Comparison of ENCODE assay signal across 8 cellular contexts in the genomic region with DNA sequence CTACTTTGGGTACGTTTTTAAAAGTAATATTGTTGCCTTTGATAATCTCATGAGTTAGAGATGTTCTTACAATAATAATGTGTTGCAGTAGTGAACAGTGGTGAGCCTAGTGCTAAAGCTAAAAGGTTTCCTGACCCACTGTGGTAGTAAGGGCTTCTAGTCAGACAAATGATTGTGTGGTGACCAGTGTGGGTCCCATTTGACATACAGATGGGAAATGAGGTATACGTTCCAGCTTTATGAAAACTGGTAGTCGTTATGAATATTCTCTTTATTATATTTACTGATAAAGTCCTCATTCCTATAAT.
DNase-seq lines count a peak whose midpoint lies in the region; ATAC-seq and TF ChIP-seq lines count a peak whose summit lies in the region.

No MANE protein-coding gene starts in this region.

- ATAC-seq in GM21390 (IDR thresholded peaks at IDR 0.05; ENCODE audit: unreplicated experiment) = no peak
- no peak for ATAC-seq in GM18502 (IDR thresholded peaks at IDR 0.05; ENCODE audit: poor library complexity, unreplicated experiment)

- DNase-seq in activated T-cell treated with anti-CD3 and anti-CD28 coated beads, Interleukin-2, amount 50 U/mL, for 24 hours = no peak
- DNase-seq in activated T-cell treated with anti-CD3 and anti-CD28 coated beads for 4 hours = no peak
- DNase-seq in substantia nigra (lab: John Stamatoyannopoulos, UW) = no peak
- no peak for DNase-seq in NCI-H510A (lab: John Stamatoyannopoulos, UW)

- no peaks in the 10 kb centered on the region for H3K27me3 ChIP-seq in iPS-18a (ENCODE audit: control insufficient read depth, insufficient read depth, low read length)

- TF ChIP-seq CTCF in WI38 (IDR thresholded peaks at IDR 0.05; ENCODE audit: low read depth, low read length) = no peak

- peaks cover 4% of the 10 kb centered on the region for H3K36me3 ChIP-seq in iPS-18a (ENCODE audit: control insufficient read depth, low read depth, low read length)

- H3K27ac ChIP-seq in iPS-18a (ENCODE audit: low read length) = peak overlapping the region; percentile 100
- H3K27ac ChIP-seq in substantia nigra (ENCODE audit: low read depth, low read length, poor library complexity, severe bottlenecking) = peak overlapping the region; percentile 100

- H3K27ac Mint-ChIP-seq in activated T-cell treated with anti-CD3 and anti-CD28 coated beads, Interleukin-2, amount 50 U/mL, for 24 hours = peak overlapping the region; percentile 100

- H3K4me1 ChIP-seq in iPS-18a (ENCODE audit: control insufficient read depth, low read depth, low read length) = peaks cover 29% of the 10 kb centered on the region

- peaks cover 60% of the 10 kb centered on the region for H3K36me3 Mint-ChIP-seq in activated T-cell treated with anti-CD3 and anti-CD28 coated beads, Interleukin-2, amount 50 U/mL, for 24 hours (ENCODE audit: low read depth)

- peak overlapping the region; percentile 99 for H3K9ac ChIP-seq in iPS-18a (ENCODE audit: low read length)

- no peaks in the 10 kb centered on the region for H3K9me3 Mint-ChIP-seq in activated T-cell treated with anti-CD3 and anti-CD28 coated beads, Interleukin-2, amount 50 U/mL, for 24 hours

- peaks cover 56% of the 10 kb centered on the region for H3K4me1 Mint-ChIP-seq in activated T-cell treated with anti-CD3 and anti-CD28 coated beads, Interleukin-2, amount 50 U/mL, for 24 hours (ENCODE audit: low read depth)

- H3K4me3 Mint-ChIP-seq in activated T-cell treated with anti-CD3 and anti-CD28 coated beads, Interleukin-2, amount 50 U/mL, for 24 hours = peak overlapping the region; percentile 96

- H3K4me3 ChIP-seq in WI38 (ENCODE audit: low read depth, low read length) (peak overlapping the region; percentile 92), iPS-18a (ENCODE audit: low read length) (peak overlapping the region; percentile 92)

- no peaks in the 10 kb centered on the region for H3K27me3 Mint-ChIP-seq in activated T-cell treated with anti-CD3 and anti-CD28 coated beads, Interleukin-2, amount 50 U/mL, for 24 hours

- no peaks in the 10 kb centered on the region for H3K9me3 ChIP-seq in iPS-18a (ENCODE audit: control insufficient read depth, low read depth, low read length)
